Comparison of ENCODE assay signal across 29 cellular contexts in the genomic region with DNA sequence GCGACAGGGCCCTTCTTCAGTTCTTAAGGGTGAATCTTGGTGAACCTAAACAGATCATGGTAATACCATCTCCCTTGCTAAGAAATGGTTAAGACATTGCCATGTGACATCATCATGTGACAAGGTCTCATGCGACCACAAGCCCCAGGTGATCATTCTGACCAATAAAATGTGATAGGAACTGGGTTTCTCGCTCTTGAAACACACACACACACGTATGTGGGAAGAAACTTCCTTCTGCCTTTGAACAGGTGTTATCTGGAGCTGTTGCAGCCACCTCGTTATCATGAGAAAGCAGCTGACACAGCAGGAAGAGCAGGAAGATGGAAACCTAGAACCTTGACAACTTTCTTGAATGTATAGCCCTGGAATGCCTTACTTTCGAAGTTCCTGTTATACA. TPM values are rescaled to one million over a fixed set of nuclear protein-coding genes. Genes with fewer than 3 reads are reported as not detected.
DNase-seq lines count a peak whose midpoint lies in the region; ATAC-seq, FAIRE-seq and TF ChIP-seq lines count a peak whose summit lies in the region.
"Had no signal": no experiment of that assay in that cellular context is flagged by ENCODE, and none has a peak within 500 bp of the region (broad histone marks: within the 10 kb centered on the region; RNA-seq: fewer than 3 reads in every experiment).

No MANE protein-coding gene starts in this region.

- H3K4me3 ChIP-seq in GM12865 (ENCODE audit: low read depth, low read length) (no peak overlapping the region), K562 (no peak overlapping the region), mesendoderm (ENCODE audit: low read length) (no peak overlapping the region)
- H3K4me3 ChIP-seq in Jurkat, Clone E6-1 (ENCODE audit: low read length) = no peak overlapping the region
- H3K4me3 ChIP-seq: BLaER1 treated with 17β-estradiol and CSF1 and Interleukin-3, amounts not matched to agents 10 nM and 100 nM; left lung; SJCRH30; thoracic aorta had no signal

- H3K9ac ChIP-seq in K562 (ENCODE audit: insufficient read depth in 1 of 2, low read depth in 2 of 2, low read length in 2 of 2) = no peak overlapping the region; a peak in 1 of 4 replicates
- no peak overlapping the region for H3K9ac ChIP-seq in mesendoderm (ENCODE audit: low read length)
- H3K9ac ChIP-seq: BLaER1 treated with 17β-estradiol and CSF1 and Interleukin-3, amounts not matched to agents 10 nM and 100 nM had no signal

- no peaks in the 10 kb centered on the region for H3K79me1 ChIP-seq in mesendoderm (ENCODE audit: low read length)

- FAIRE-seq in K562 (lab: Jason Lieb, UNC) = peak; percentile 68
- FAIRE-seq: HTR-8/SVneo, RCC 7860 had no signal

- H3K23ac ChIP-seq in mesendoderm (ENCODE audit: low read length) = no peak overlapping the region

- H2AFZ ChIP-seq in K562 (ENCODE audit: low read depth, low read length) = peak overlapping the region; percentile 78

- no peak overlapping the region for H2BK120ac ChIP-seq in mesendoderm (ENCODE audit: low read depth, low read length)

- TF ChIP-seq EP300 in K562 (IDR thresholded peaks at IDR 0.05; ENCODE audit: low read length) = peak; percentile 24; the same call in 1 of the 2 replicates

- BruUV-seq in K562 (replicated peaks; lab: Mats Ljungman, UMichigan) = no TSS peak

- no peaks in the 10 kb centered on the region for H3K9me1 ChIP-seq in K562 (ENCODE audit: control insufficient read depth, insufficient read depth, low read length)

- no peak overlapping the region for H4K5ac ChIP-seq in mesendoderm (ENCODE audit: low read length)

- WGBS in K562 (ENCODE audit: insufficient coverage, low coverage, missing lambda C conversion rate) = 2% methylated on average over 6 of the region's 6 CpGs
- WGBS in mesendoderm (ENCODE audit: extremely low coverage, insufficient coverage, low lambda C conversion rate) = no CpG with 5 or more reads among the region's 6 CpGs

- TF ChIP-seq CTCF in GM12865 (IDR thresholded peaks at IDR 0.05; ENCODE audit: insufficient read depth, low read depth, low read length, missing control alignments) = no peak
- no peak for TF ChIP-seq CTCF in K562 (IDR thresholded peaks at IDR 0.05 in 2 of 3, conservative IDR thresholded peaks at IDR 0.05 in 1 of 3; ENCODE audit: insufficient read depth in 2 of 3, low read depth in 1 of 3, low read length in 3 of 3)

- H2AK5ac ChIP-seq in mesendoderm (ENCODE audit: low read length) = no peak overlapping the region

- H3K4me1 ChIP-seq in K562 (replicated peaks in 1 of 2; ENCODE audit: control insufficient read depth in 2 of 2, insufficient read depth in 2 of 2, low read length in 2 of 2) = peaks cover 0 to 13% of the 10 kb centered on the region in 2 experiments; a peak in 2 of 5 replicates
- peaks cover 3% of the 10 kb centered on the region for H3K4me1 ChIP-seq in mesendoderm (ENCODE audit: control insufficient read depth, low read depth, low read length)
- H3K4me1 ChIP-seq: left lung had no signal

- no peak overlapping the region for H3K18ac ChIP-seq in mesendoderm (ENCODE audit: low read length)

- H3K36me3 ChIP-seq in K562 (ENCODE audit: control insufficient read depth, insufficient read depth, low read length) (no peaks in the 10 kb centered on the region), mesendoderm (ENCODE audit: control insufficient read depth, insufficient read depth, low read length) (no peaks in the 10 kb centered on the region)
- H3K36me3 ChIP-seq: SJCRH30, thoracic aorta had no signal

- no peaks in the 10 kb centered on the region for H4K20me1 ChIP-seq in K562 (replicated peaks; ENCODE audit: control insufficient read depth, insufficient read depth, low read length)
- H4K20me1 ChIP-seq: BLaER1 treated with 17β-estradiol and CSF1 and Interleukin-3, amounts not matched to agents 10 nM and 100 nM had no signal

- H3K79me2 ChIP-seq in K562 (ENCODE audit: control insufficient read depth, insufficient read depth, low read length) (no peaks in the 10 kb centered on the region), mesendoderm (ENCODE audit: control insufficient read depth, insufficient read depth, low read length) (no peaks in the 10 kb centered on the region)

- H2BK15ac ChIP-seq in mesendoderm (replicated peaks; ENCODE audit: low read depth) = no peak overlapping the region

- peaks cover 8 to 42% of the 10 kb centered on the region in 2 experiments; a peak in 4 of 5 replicates for H3K27me3 ChIP-seq in K562 (ENCODE audit: control insufficient read depth in 2 of 2, insufficient read depth in 2 of 2, low read length in 2 of 2)
- H3K27me3 ChIP-seq in mesendoderm (ENCODE audit: insufficient read depth, low read length, poor library complexity) = peaks cover 8% of the 10 kb centered on the region

- no peak overlapping the region for H4K8ac ChIP-seq in mesendoderm (ENCODE audit: low read depth, low read length)

- H3K4ac ChIP-seq in mesendoderm (ENCODE audit: low read depth, low read length) = no peak overlapping the region

- no peaks in the 10 kb centered on the region for H3K9me3 ChIP-seq in K562 (replicated peaks; ENCODE audit: control insufficient read depth, insufficient read depth, low read depth, low read length)
- H3K9me3 ChIP-seq: BLaER1 treated with 17β-estradiol and CSF1 and Interleukin-3, amounts not matched to agents 10 nM and 100 nM; left lung; SJCRH30; thoracic aorta had no signal

- H3K27ac ChIP-seq in K562 (ENCODE audit: extremely low read depth, low read depth, low read length) (no peak overlapping the region; the same call in 1 of the 3 replicates), mesendoderm (ENCODE audit: low read depth, low read length) (no peak overlapping the region)
- H3K27ac ChIP-seq: BLaER1 treated with 17β-estradiol and CSF1 and Interleukin-3, amounts not matched to agents 10 nM and 100 nM; left lung; SJCRH30; thoracic aorta had no signal

- peak; percentile 62 for ATAC-seq in K562
- ATAC-seq in GM21576 (IDR thresholded peaks at IDR 0.05; ENCODE audit: unreplicated experiment) = no peak
- ATAC-seq: naive thymus-derived CD4-positive, alpha-beta T cell; T-cell had no signal

- no peak for TF ChIP-seq POLR2A in K562 (conservative IDR thresholded peaks at IDR 0.05)

- DNase-seq in GM12865 (ENCODE audit: low read depth) (peak; percentile 8), K562 (ENCODE audit: extremely low read depth in 1 of 4, low spot score in 3 of 4) (peak; percentile 18 to 48 (median 35)), mesendoderm (peak; percentile 37), NCI-H187 treated with DMSO at 0.1 percent for 48 hours (lab: John Stamatoyannopoulos, UW) (no peak), cerebellum (ENCODE audit: low spot score) (no peak), HUDEP-2 (lab: John Stamatoyannopoulos, UW; ENCODE audit: unreplicated experiment in 76 of 76) (no peak)
- DNase-seq in Jurkat, Clone E6-1 (ENCODE audit: low read depth, low spot score) = peak; percentile 44
- DNase-seq: activated CD8-positive, alpha-beta memory T cell treated with anti-CD3 and anti-CD28 coated beads for 24 hours; activated gamma-delta T cell; activated T-cell treated with anti-CD3 and anti-CD28 coated beads, Interleukin-2, amount 50 U/mL, for 1 hour; cerebellar nuclear complex; DND-41; foreskin fibroblast; hippocampal formation; immature natural killer cell; left lung; naive thymus-derived CD4-positive, alpha-beta T cell; NCI-H1436; occipital lobe; SJCRH30; stimulated activated CD4-positive, alpha-beta T cell treated with anti-CD3 and anti-CD28 coated beads, Interleukin-12 subunit alpha, Interleukin-12 subunit beta, amount 100 ng/mL, for 4 hours; stimulated activated CD4-positive, alpha-beta T cell treated with anti-CD3 and anti-CD28 coated beads, Interleukin-4, amount 100 ng/mL, for 4 hours; stimulated activated naive CD4-positive, alpha-beta T cell; T-cell had no signal

- no peak overlapping the region for H2BK5ac ChIP-seq in mesendoderm (ENCODE audit: low read length)

- TF ChIP-seq RAD21 in K562 (CRISPR knock-in tag; conservative IDR thresholded peaks at IDR 0.05 in 1 of 2, IDR thresholded peaks at IDR 0.05 in 1 of 2) = no peak

- CTCF ChIA-PET in K562 (lab: Yijun Ruan, JAX; ENCODE audit: low intra/inter-chr PET ratio) = no interaction called here

- in situ Hi-C loops in K562 (cut with MboI) = no loop called here

- intact Hi-C loops in K562 (cut with micrococcal nuclease) = no loop called here

- POLR2A ChIA-PET in K562 (lab: Yijun Ruan, JAX) = interaction anchor here (0.5 kb wide), 1 partner anchor 440 kb away, joined by 3 read pairs; no protein-coding TSS in a partner anchor

- H3K4me2 ChIP-seq in K562 (ENCODE audit: insufficient read depth, low read length) (peak overlapping the region; percentile 51), mesendoderm (ENCODE audit: low read length) (no peak overlapping the region)

- no peak overlapping the region for H3K56ac ChIP-seq in mesendoderm (ENCODE audit: low read length)

TF ChIP-seq in K562, 482 proteins besides CTCF, POLR2A, EP300 and RAD21 (continues in another document):
- TF ChIP-seq TEAD4 (IDR thresholded peaks at IDR 0.05; ENCODE audit: low read length) (peak; percentile 71; the same call in 1 of the 2 replicates), TEAD4 (CRISPR knock-in tag; IDR thresholded peaks at IDR 0.05; ENCODE audit: borderline replicate concordance) (no peak)

RNA-seq across cellular contexts. Expression of gene SOD3, which starts 10.2 kb away (rescaled TPM):
- polyA plus RNA-seq in Jurkat, Clone E6-1 (2012; ENCODE audit: insufficient read depth, insufficient read length) = not detected
- total RNA-seq in K562 (2011; cell fraction: chromatin; rRNA removed; ENCODE audit: low replicate concordance) = 0.25 TPM in 1 of 2 replicates, not detected in the other
- total RNA-seq in K562 (2011; cell fraction: nucleolus; rRNA removed) = 0.33 and 1.3 TPM in 2 replicates
- 0.51 and 0.69 TPM in 2 replicates for total RNA-seq in K562 (2011; cell fraction: nucleoplasm; rRNA removed)
- not detected in 2 replicates for total RNA-seq in K562 (2014; rRNA removed)
- not detected in 2 replicates for total RNA-seq in K562 (2014; rRNA removed; fragmentation: Illumina TruSeq; extraction: Trizol)
- not detected in 2 replicates for total RNA-seq in K562 (2015; rRNA removed; fragmentation: Illumina TruSeq; extraction: Trizol)
- 0.31 and 0.36 TPM in 2 replicates for total RNA-seq in K562 (2021)
- polyA plus RNA-seq in K562 (2011; rRNA removed) = not detected in 2 replicates
- 0.06 and 0.16 TPM in 2 replicates for polyA plus RNA-seq in K562 (2011; cell fraction: cytosol; rRNA removed)
- 0.10 TPM in 1 of 2 replicates, not detected in the other for polyA plus RNA-seq in K562 (2011; cell fraction: nucleus; rRNA removed)
- polyA plus RNA-seq in K562 (2012) = 0.60 and 1.3 TPM in 2 replicates
- polyA plus RNA-seq in K562 (2014; fragmentation: Illumina TruSeq; extraction: Trizol) = 0.10 and 0.12 TPM in 2 replicates
- polyA plus RNA-seq in K562 (2014; fragmentation: Nextera tagmentation; extraction: Ambion mirVana) = not detected
- polyA plus RNA-seq in K562 (2014; rRNA removed) = 0.23 and 0.24 TPM in 2 replicates
- not detected in 2 replicates for polyA minus RNA-seq in K562 (2011; rRNA and poly(A)+ RNA removed)
- not detected in 2 replicates for polyA minus RNA-seq in K562 (2011; cell fraction: cytosol; rRNA and poly(A)+ RNA removed)
- not detected in 2 replicates for polyA minus RNA-seq in K562 (2011; cell fraction: nucleus; rRNA and poly(A)+ RNA removed)
- 0.87 TPM for polyA plus RNA-seq in mesendoderm (2013, experiment 1 of 2)
- 0.92 TPM for polyA plus RNA-seq in mesendoderm (2013, experiment 2 of 2)
- 0.54 TPM for total RNA-seq in cerebellum
- total RNA-seq: naive thymus-derived CD4-positive, alpha-beta T cell; occipital lobe; SJCRH30 had no signal
- polyA plus RNA-seq: immature natural killer cell; naive thymus-derived CD4-positive, alpha-beta T cell had no signal

Comparison
In these comparisons a context has a peak if more than half of its experiments do, and no peak if none do; other contexts are left out.
1. DNase-seq: peak in GM12865 (single experiment), Jurkat, Clone E6-1 (single experiment), K562 (4 of 4) and mesendoderm (single experiment); none in NCI-H187 treated with DMSO at 0.1 percent for 48 hours (single experiment), cerebellum (single experiment) and HUDEP-2 (0 of 76).